16 cellular contexts compared by ENCODE assay signal in genomic region chr6:19988555-19988954, GRCh38.
A peak's percentile ranks its signal among the peaks of the same experiment; 100 is the strongest.
DNase-seq lines count a peak whose midpoint lies in the region; ATAC-seq, FAIRE-seq and TF ChIP-seq lines count a peak whose summit lies in the region.
"Had no signal": no experiment of that assay in that cellular context is flagged by ENCODE, and none has a peak within 500 bp of the region (broad histone marks: within the 10 kb centered on the region; RNA-seq: fewer than 3 reads in every experiment).

No MANE protein-coding gene starts in this region.

- no peak overlapping the region for H2AFZ ChIP-seq in HepG2 (ENCODE audit: low read length)

- H3K27ac ChIP-seq in HepG2 (ENCODE audit: extremely low read length, insufficient read depth, low read length) (no peak overlapping the region), right lobe of liver (no peak overlapping the region), colonic mucosa (no peak overlapping the region)
- H3K27ac ChIP-seq: transverse colon had no signal

- in situ Hi-C loops in HepG2 (cut with HindIII; ENCODE audit: extremely low pct_ligation_motif_present, low pct_unique_long_range_greater_than_20kb): no loop called here
- in situ Hi-C loops in SK-MEL-5 (cut with HindIII; ENCODE audit: low pct_unique_long_range_greater_than_20kb, low sequenced_read_pairs): no loop called here

- no peaks in the 10 kb centered on the region for H3K36me3 Mint-ChIP-seq in activated naive CD8-positive, alpha-beta T cell treated with anti-CD3 and anti-CD28 coated beads, Interleukin-2, amount 50 U/mL, for 24 hours (ENCODE audit: low read depth)

- intact Hi-C loops in HepG2 (cut with micrococcal nuclease; ENCODE audit: unreplicated experiment) (no loop called here), right lobe of liver (cut with DNase I) (no loop called here), colonic mucosa (cut with DNase I) (no loop called here)

- peaks cover 12% of the 10 kb centered on the region for H3K27me3 Mint-ChIP-seq in activated naive CD8-positive, alpha-beta T cell treated with anti-CD3 and anti-CD28 coated beads, Interleukin-2, amount 50 U/mL, for 24 hours

- TF ChIP-seq EP300 in HepG2 (IDR thresholded peaks at IDR 0.05; ENCODE audit: low read depth in 2 of 2, low read length in 2 of 2) (no peak), HepG2 (CRISPR knock-in tag; IDR thresholded peaks at IDR 0.05; ENCODE audit: borderline replicate concordance) (no peak)

- 0% methylated on average over 3 of the region's 3 CpGs for WGBS in HepG2 (ENCODE audit: low lambda C conversion rate)
- WGBS in right lobe of liver (ENCODE audit: insufficient coverage, low coverage, low lambda C conversion rate, missing lambda C conversion rate): 0% methylated on average over 3 of the region's 3 CpGs

- H3K27me3 ChIP-seq in HepG2 (ENCODE audit: control insufficient read depth in 1 of 2, insufficient read depth in 2 of 2, low read length in 2 of 2) (peaks cover 0 to 3% of the 10 kb centered on the region in 2 experiments; a peak in 1 of 5 replicates), right lobe of liver (no peaks in the 10 kb centered on the region), colonic mucosa (no peaks in the 10 kb centered on the region)
- H3K27me3 ChIP-seq: transverse colon had no signal

- H3K9ac ChIP-seq in HepG2 (ENCODE audit: insufficient read depth, low read depth, low read length) (no peak overlapping the region), colonic mucosa (ENCODE audit: low read depth in 2 of 2, low read length in 2 of 2) (no peak overlapping the region)

- TF ChIP-seq POLR2A in HepG2 (IDR thresholded peaks at IDR 0.05; ENCODE audit: insufficient read depth in 1 of 2, low read depth in 2 of 2, low read length in 2 of 2) (no peak), right lobe of liver (IDR thresholded peaks at IDR 0.05) (no peak)

- H3K4me3 ChIP-seq in HepG2 (replicated peaks in 1 of 3; ENCODE audit: insufficient read depth in 1 of 3, low read depth in 2 of 3, low read length in 3 of 3) (no peak overlapping the region), right lobe of liver (no peak overlapping the region), colonic mucosa (no peak overlapping the region)
- H3K4me3 ChIP-seq: transverse colon had no signal

- H3K9me3 ChIP-seq in HepG2 (ENCODE audit: low read length) (no peaks in the 10 kb centered on the region), right lobe of liver (no peaks in the 10 kb centered on the region), colonic mucosa (no peaks in the 10 kb centered on the region)
- H3K9me3 ChIP-seq: transverse colon had no signal

- H3K36me3 ChIP-seq in HepG2 (replicated peaks in 1 of 2; ENCODE audit: control insufficient read depth in 1 of 2, insufficient read depth in 2 of 2, low read length in 2 of 2) (no peaks in the 10 kb centered on the region), right lobe of liver (no peaks in the 10 kb centered on the region), colonic mucosa (no peaks in the 10 kb centered on the region)
- H3K36me3 ChIP-seq: transverse colon had no signal

- no peak overlapping the region for H3K4me3 Mint-ChIP-seq in activated naive CD8-positive, alpha-beta T cell treated with anti-CD3 and anti-CD28 coated beads, Interleukin-2, amount 50 U/mL, for 24 hours
- H3K4me3 Mint-ChIP-seq: activated T-helper 17 cell treated with anti-CD3 and anti-CD28 coated beads, Interleukin-2, amount 50 U/mL, for 72 hours had no signal

- no peaks in the 10 kb centered on the region for H3K4me1 Mint-ChIP-seq in activated naive CD8-positive, alpha-beta T cell treated with anti-CD3 and anti-CD28 coated beads, Interleukin-2, amount 50 U/mL, for 24 hours
- H3K4me1 Mint-ChIP-seq: activated T-helper 17 cell treated with anti-CD3 and anti-CD28 coated beads, Interleukin-2, amount 50 U/mL, for 72 hours had no signal

- H4K20me1 ChIP-seq in HepG2 (ENCODE audit: insufficient read depth, low read length): no peaks in the 10 kb centered on the region

- CTCF ChIA-PET in HepG2 (lab: Yijun Ruan, JAX; ENCODE audit: low intra/inter-chr PET ratio, low total read pairs): no interaction called here

- BruUV-seq in HepG2 (replicated peaks; lab: Mats Ljungman, UMichigan): no TSS peak

- POLR2A ChIA-PET in HepG2 (lab: Yijun Ruan, JAX): no interaction called here

- no peak for TF ChIP-seq CTCF in HepG2 (CRISPR knock-in tag; IDR thresholded peaks at IDR 0.05)
- TF ChIP-seq CTCF in right lobe of liver (IDR thresholded peaks at IDR 0.05): no peak
- no peak for TF ChIP-seq CTCF in colonic mucosa (IDR thresholded peaks at IDR 0.05)

- H3K27ac Mint-ChIP-seq in activated naive CD8-positive, alpha-beta T cell treated with anti-CD3 and anti-CD28 coated beads, Interleukin-2, amount 50 U/mL, for 24 hours: no peak overlapping the region
- H3K27ac Mint-ChIP-seq: activated T-helper 17 cell treated with anti-CD3 and anti-CD28 coated beads, Interleukin-2, amount 50 U/mL, for 72 hours had no signal

- no peak for ATAC-seq in HepG2
- no peak for ATAC-seq in right lobe of liver
- no peak for ATAC-seq in activated naive CD8-positive, alpha-beta T cell treated with anti-CD3 and anti-CD28 coated beads, Interleukin-2, amount 50 U/mL, for 24 hours
- ATAC-seq: activated T-helper 17 cell treated with anti-CD3 and anti-CD28 coated beads, Interleukin-2, amount 50 U/mL, for 72 hours; sciatic nerve had no signal

- H3K4me2 ChIP-seq in HepG2 (ENCODE audit: low read depth, low read length): no peak overlapping the region

- no peaks in the 10 kb centered on the region for H3K4me1 ChIP-seq in HepG2 (ENCODE audit: insufficient read depth, low read length)
- no peaks in the 10 kb centered on the region for H3K4me1 ChIP-seq in right lobe of liver
- no peaks in the 10 kb centered on the region for H3K4me1 ChIP-seq in colonic mucosa
- H3K4me1 ChIP-seq: transverse colon had no signal

- DNase-seq in HepG2 (ENCODE audit: low spot score): peak; percentile 8
- no peak for DNase-seq in right lobe of liver
- peak; percentile 40 for DNase-seq in SK-MEL-5 (ENCODE audit: low read depth, low spot score)
- DNase-seq in fibroblast of peridontal ligament (ENCODE audit: extremely low read depth): peak; percentile 8
- peak; percentile 11 for DNase-seq in urothelium cell line (ENCODE audit: low spot score)
- no peak for DNase-seq in middle frontal gyrus (ENCODE audit: extremely low spot score, low spot score)
- no peak for DNase-seq in colonic mucosa
- DNase-seq in activated naive CD8-positive, alpha-beta T cell treated with anti-CD3 and anti-CD28 coated beads, Interleukin-2, amount 50 U/mL, for 24 hours: no peak
- DNase-seq: activated CD4-positive, CD25-positive, alpha-beta regulatory T cell treated with anti-CD3 and anti-CD28 coated beads, Interleukin-2, amount 50 U/mL, for 72 hours; cortex of kidney; KG1; SHP77 treated with DMSO at 0.1 percent for 48 hours; transverse colon had no signal

- H3K9me3 Mint-ChIP-seq in activated naive CD8-positive, alpha-beta T cell treated with anti-CD3 and anti-CD28 coated beads, Interleukin-2, amount 50 U/mL, for 24 hours: no peaks in the 10 kb centered on the region
- H3K9me3 Mint-ChIP-seq: activated T-helper 17 cell treated with anti-CD3 and anti-CD28 coated beads, Interleukin-2, amount 50 U/mL, for 72 hours had no signal

- no peaks in the 10 kb centered on the region for H3K79me2 ChIP-seq in HepG2 (ENCODE audit: insufficient read depth, low read length)

- TF ChIP-seq RAD21 in HepG2 (CRISPR knock-in tag; IDR thresholded peaks at IDR 0.05): no peak

- FAIRE-seq in HepG2 (lab: Jason Lieb, UNC) (no peak), urothelium cell line (lab: Jason Lieb, UNC) (no peak)
- FAIRE-seq: G401.6 had no signal

TF ChIP-seq in HepG2, 621 proteins besides CTCF, POLR2A, EP300 and RAD21:
- TF ChIP-seq EHMT2 (IDR thresholded peaks at IDR 0.05; ENCODE audit: borderline replicate concordance, low read depth, low read length) (peak; percentile 72), TCF7 (IDR thresholded peaks at IDR 0.05; ENCODE audit: low read depth) (no peak), MIER2 (CRISPR knock-in tag; IDR thresholded peaks at IDR 0.05) (peak; percentile 96), JUN (CRISPR knock-in tag; IDR thresholded peaks at IDR 0.05) (no peak), NR2F1 (CRISPR knock-in tag; IDR thresholded peaks at IDR 0.05) (no peak), ZNF17 (CRISPR knock-in tag; IDR thresholded peaks at IDR 0.05) (no peak)
- TF ChIP-seq, protein P1, sequence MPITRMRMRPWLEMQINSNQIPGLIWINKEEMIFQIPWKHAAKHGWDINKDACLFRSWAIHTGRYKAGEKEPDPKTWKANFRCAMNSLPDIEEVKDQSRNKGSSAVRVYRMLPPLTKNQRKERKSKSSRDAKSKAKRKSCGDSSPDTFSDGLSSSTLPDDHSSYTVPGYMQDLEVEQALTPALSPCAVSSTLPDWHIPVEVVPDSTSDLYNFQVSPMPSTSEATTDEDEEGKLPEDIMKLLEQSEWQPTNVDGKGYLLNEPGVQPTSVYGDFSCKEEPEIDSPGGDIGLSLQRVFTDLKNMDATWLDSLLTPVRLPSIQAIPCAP (CRISPR knock-in tag; IDR thresholded peaks at IDR 0.05; ENCODE audit: low read depth): no peak
- TF ChIP-seq, protein P2, sequence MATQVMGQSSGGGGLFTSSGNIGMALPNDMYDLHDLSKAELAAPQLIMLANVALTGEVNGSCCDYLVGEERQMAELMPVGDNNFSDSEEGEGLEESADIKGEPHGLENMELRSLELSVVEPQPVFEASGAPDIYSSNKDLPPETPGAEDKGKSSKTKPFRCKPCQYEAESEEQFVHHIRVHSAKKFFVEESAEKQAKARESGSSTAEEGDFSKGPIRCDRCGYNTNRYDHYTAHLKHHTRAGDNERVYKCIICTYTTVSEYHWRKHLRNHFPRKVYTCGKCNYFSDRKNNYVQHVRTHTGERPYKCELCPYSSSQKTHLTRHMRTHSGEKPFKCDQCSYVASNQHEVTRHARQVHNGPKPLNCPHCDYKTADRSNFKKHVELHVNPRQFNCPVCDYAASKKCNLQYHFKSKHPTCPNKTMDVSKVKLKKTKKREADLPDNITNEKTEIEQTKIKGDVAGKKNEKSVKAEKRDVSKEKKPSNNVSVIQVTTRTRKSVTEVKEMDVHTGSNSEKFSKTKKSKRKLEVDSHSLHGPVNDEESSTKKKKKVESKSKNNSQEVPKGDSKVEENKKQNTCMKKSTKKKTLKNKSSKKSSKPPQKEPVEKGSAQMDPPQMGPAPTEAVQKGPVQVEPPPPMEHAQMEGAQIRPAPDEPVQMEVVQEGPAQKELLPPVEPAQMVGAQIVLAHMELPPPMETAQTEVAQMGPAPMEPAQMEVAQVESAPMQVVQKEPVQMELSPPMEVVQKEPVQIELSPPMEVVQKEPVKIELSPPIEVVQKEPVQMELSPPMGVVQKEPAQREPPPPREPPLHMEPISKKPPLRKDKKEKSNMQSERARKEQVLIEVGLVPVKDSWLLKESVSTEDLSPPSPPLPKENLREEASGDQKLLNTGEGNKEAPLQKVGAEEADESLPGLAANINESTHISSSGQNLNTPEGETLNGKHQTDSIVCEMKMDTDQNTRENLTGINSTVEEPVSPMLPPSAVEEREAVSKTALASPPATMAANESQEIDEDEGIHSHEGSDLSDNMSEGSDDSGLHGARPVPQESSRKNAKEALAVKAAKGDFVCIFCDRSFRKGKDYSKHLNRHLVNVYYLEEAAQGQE (IDR thresholded peaks at IDR 0.05; ENCODE audit: borderline replicate concordance in 1 of 2, low read depth in 1 of 2, low read length in 2 of 2): peak; percentile 50 to 95

Comparison
In these comparisons a context has a peak if more than half of its experiments do, and no peak if none do; other contexts are left out.
1. DNase-seq: peak in HepG2 (single experiment), SK-MEL-5 (single experiment), fibroblast of peridontal ligament (single experiment) and urothelium cell line (single experiment); none in right lobe of liver (0 of 3), middle frontal gyrus (single experiment), colonic mucosa (single experiment) and activated naive CD8-positive, alpha-beta T cell treated with anti-CD3 and anti-CD28 coated beads, Interleukin-2, amount 50 U/mL, for 24 hours (single experiment).